In the genomic region with DNA sequence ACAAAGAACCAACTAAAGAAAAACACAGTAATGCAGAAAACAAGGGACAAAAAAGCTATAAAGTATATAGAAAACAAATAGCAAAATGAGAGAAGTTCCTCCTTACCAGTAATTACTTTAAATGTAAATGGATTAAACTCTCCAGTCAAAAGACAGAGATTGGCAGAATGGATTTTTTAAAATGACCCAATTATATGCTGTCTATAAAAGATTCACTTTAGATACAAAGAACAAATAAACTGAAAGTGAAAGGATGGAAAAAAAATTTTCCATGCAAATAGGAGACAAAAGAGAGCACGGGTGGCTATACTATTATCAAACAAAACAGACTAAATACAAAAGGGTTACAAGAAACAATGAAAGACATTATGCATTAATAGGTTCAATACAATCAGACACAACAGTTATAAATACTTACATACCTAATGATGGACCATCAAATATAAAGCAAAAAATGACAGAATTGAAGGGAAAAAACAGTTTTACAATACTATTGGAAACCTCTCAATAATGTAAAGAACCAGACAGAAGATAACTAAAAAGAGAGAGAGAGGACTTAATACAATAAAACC, we compare ENCODE assay signal across 39 cellular contexts.
"Had no signal": no experiment of that assay in that cellular context is flagged by ENCODE, and none has a peak within 500 bp of the region (broad histone marks: within the 10 kb centered on the region; RNA-seq: fewer than 3 reads in every experiment).

No MANE protein-coding gene starts in this region.

- H3K36me3 ChIP-seq: adrenal gland, brain microvascular endothelial cell, breast epithelium, WERI-Rb-1 had no signal

- H3K27ac ChIP-seq: adrenal gland, body of pancreas, brain microvascular endothelial cell, breast epithelium, WERI-Rb-1 had no signal

- FAIRE-seq: astrocyte, TTC549 had no signal

- H3K4me3 ChIP-seq: adrenal gland, body of pancreas, breast epithelium had no signal

- H3K4me3 Mint-ChIP-seq: activated CD4-positive, alpha-beta memory T cell treated with anti-CD3 and anti-CD28 coated beads, Interleukin-2, amount 10 ng/mL, durations not matched to agents 7 days and 5 days; activated CD4-positive, alpha-beta T cell treated with anti-CD3 and anti-CD28 coated beads for 36 hours; activated CD4-positive, alpha-beta T cell treated with anti-CD3 and anti-CD28 coated beads, Interleukin-2, amount 10 ng/mL, durations not matched to agents 7 days and 5 days; activated CD8-positive, alpha-beta memory T cell treated with anti-CD3 and anti-CD28 coated beads, Interleukin-2, amount 10 ng/mL, durations not matched to agents 7 days and 5 days; activated CD8-positive, alpha-beta T cell treated with anti-CD3 and anti-CD28 coated beads, Interleukin-2, amount 10 ng/mL, durations not matched to agents 7 days and 5 days; activated naive CD4-positive, alpha-beta T cell treated with anti-CD3 and anti-CD28 coated beads, Interleukin-2, amount 10 ng/mL, durations not matched to agents 7 days and 5 days; activated naive CD4-positive, alpha-beta T cell treated with anti-CD3 and anti-CD28 coated beads, Interleukin-2, amount 50 U/mL, for 24 hours; activated naive CD8-positive, alpha-beta T cell; activated naive CD8-positive, alpha-beta T cell treated with anti-CD3 and anti-CD28 coated beads, Interleukin-2, amount 10 ng/mL, durations not matched to agents 7 days and 5 days; activated naive CD8-positive, alpha-beta T cell treated with anti-CD3 and anti-CD28 coated beads, Interleukin-2, amount 50 U/mL, for 24 hours; activated T-cell treated with anti-CD3 and anti-CD28 coated beads, Interleukin-2, amount 50 U/mL, for 24 hours; T-helper 1 cell treated with Interleukin-12 subunit alpha and Interleukin-12 subunit beta and Interleukin-4 antibody, amounts not matched to agents 30 μg/mL and 1 μg/mL, for 36 hours; T-helper 2 cell treated with Interferon-gamma antibody and Interleukin-4, amounts not matched to agents 5 μg/mL and 100 μg/mL, for 36 hours; WTC11 had no signal

- H3K27me3 ChIP-seq: adrenal gland, body of pancreas, brain microvascular endothelial cell, breast epithelium had no signal

- DNase-seq: activated CD4-positive, alpha-beta memory T cell treated with anti-CD3 and anti-CD28 coated beads, Interleukin-2, amount 10 ng/mL, durations not matched to agents 7 days and 5 days; activated CD4-positive, alpha-beta T cell treated with anti-CD3 and anti-CD28 coated beads for 1 hour; activated CD4-positive, alpha-beta T cell treated with anti-CD3 and anti-CD28 coated beads for 36 hours; activated CD4-positive, alpha-beta T cell treated with anti-CD3 and anti-CD28 coated beads for 48 hours; activated CD4-positive, alpha-beta T cell treated with anti-CD3 and anti-CD28 coated beads, Interleukin-2, amount 10 ng/mL, durations not matched to agents 7 days and 5 days; activated CD4-positive, alpha-beta T cell treated with anti-CD3 and anti-CD28 coated beads, Interleukin-2, amount 50 U/mL, for 48 hours; activated CD4-positive, CD25-positive, alpha-beta regulatory T cell; activated CD8-positive, alpha-beta memory T cell treated with anti-CD3 and anti-CD28 coated beads for 24 hours; activated CD8-positive, alpha-beta memory T cell treated with anti-CD3 and anti-CD28 coated beads, Interleukin-2, amount 10 ng/mL, durations not matched to agents 7 days and 5 days; activated CD8-positive, alpha-beta memory T cell treated with anti-CD3 and anti-CD28 coated beads, Interleukin-2, amount 50 U/mL, for 48 hours; activated CD8-positive, alpha-beta T cell treated with anti-CD3 and anti-CD28 coated beads, Interleukin-2, amount 10 ng/mL, durations not matched to agents 7 days and 5 days; activated effector memory CD4-positive, alpha-beta T cell treated with Interleukin-2 at 50 U/mL for 16 hours; activated gamma-delta T cell; activated naive CD4-positive, alpha-beta T cell treated with anti-CD3 and anti-CD28 coated beads, Interleukin-2, amount 10 ng/mL, durations not matched to agents 7 days and 5 days; activated naive CD4-positive, alpha-beta T cell treated with Interleukin-2 at 50 U/mL for 16 hours; activated naive CD8-positive, alpha-beta T cell treated with anti-CD3 and anti-CD28 coated beads, Interleukin-2, amount 10 ng/mL, durations not matched to agents 7 days and 5 days; activated naive CD8-positive, alpha-beta T cell treated with anti-CD3 and anti-CD28 coated beads, Interleukin-2, amount 50 U/mL, for 24 hours; activated T-cell treated with anti-CD3 and anti-CD28 coated beads, Interleukin-2, amount 50 U/mL, for 24 hours; activated T-cell treated with anti-CD3 and anti-CD28 coated beads, Interleukin-2, amount 50 U/mL, for 48 hours; adrenal gland; amniotic stem cell; aorta; body of pancreas; brain microvascular endothelial cell; central memory CD4-positive, alpha-beta T cell; T-helper 1 cell; T-helper 2 cell; T-helper 9 cell; WERI-Rb-1 had no signal

- H3K9me3 ChIP-seq: body of pancreas had no signal

- ATAC-seq: activated CD4-positive, alpha-beta T cell treated with anti-CD3 and anti-CD28 coated beads for 36 hours; activated CD4-positive, CD25-positive, alpha-beta regulatory T cell treated with anti-CD3 and anti-CD28 coated beads, Interleukin-2, amount 50 U/mL, for 24 hours; activated CD8-positive, alpha-beta memory T cell treated with anti-CD3 and anti-CD28 coated beads, Interleukin-2, amount 10 ng/mL, durations not matched to agents 7 days and 5 days; activated CD8-positive, alpha-beta T cell treated with anti-CD3 and anti-CD28 coated beads, Interleukin-2, amount 10 ng/mL, durations not matched to agents 7 days and 5 days; activated naive CD8-positive, alpha-beta T cell treated with anti-CD3 and anti-CD28 coated beads, Interleukin-2, amount 50 U/mL, for 24 hours; body of pancreas; WTC11 had no signal

- H3K4me1 Mint-ChIP-seq: activated CD4-positive, alpha-beta memory T cell treated with anti-CD3 and anti-CD28 coated beads, Interleukin-2, amount 10 ng/mL, durations not matched to agents 7 days and 5 days had no signal

- H3K4me1 ChIP-seq: adrenal gland, body of pancreas, breast epithelium had no signal

- H3K27me3 Mint-ChIP-seq: activated CD4-positive, alpha-beta memory T cell treated with anti-CD3 and anti-CD28 coated beads, Interleukin-2, amount 10 ng/mL, durations not matched to agents 7 days and 5 days; activated CD4-positive, alpha-beta T cell treated with anti-CD3 and anti-CD28 coated beads for 36 hours; activated CD4-positive, alpha-beta T cell treated with anti-CD3 and anti-CD28 coated beads, Interleukin-2, amount 10 ng/mL, durations not matched to agents 7 days and 5 days; activated CD8-positive, alpha-beta memory T cell treated with anti-CD3 and anti-CD28 coated beads, Interleukin-2, amount 10 ng/mL, durations not matched to agents 7 days and 5 days; activated naive CD4-positive, alpha-beta T cell treated with anti-CD3 and anti-CD28 coated beads, Interleukin-2, amount 10 ng/mL, durations not matched to agents 7 days and 5 days; activated naive CD4-positive, alpha-beta T cell treated with anti-CD3 and anti-CD28 coated beads, Interleukin-2, amount 50 U/mL, for 24 hours; activated naive CD8-positive, alpha-beta T cell; activated naive CD8-positive, alpha-beta T cell treated with anti-CD3 and anti-CD28 coated beads, Interleukin-2, amount 10 ng/mL, durations not matched to agents 7 days and 5 days; activated naive CD8-positive, alpha-beta T cell treated with anti-CD3 and anti-CD28 coated beads, Interleukin-2, amount 50 U/mL, for 24 hours; activated T-cell treated with anti-CD3 and anti-CD28 coated beads, Interleukin-2, amount 50 U/mL, for 24 hours had no signal

- H3K27ac Mint-ChIP-seq: activated CD4-positive, alpha-beta memory T cell treated with anti-CD3 and anti-CD28 coated beads, Interleukin-2, amount 10 ng/mL, durations not matched to agents 7 days and 5 days; activated CD4-positive, alpha-beta T cell treated with anti-CD3 and anti-CD28 coated beads for 36 hours; activated CD4-positive, alpha-beta T cell treated with anti-CD3 and anti-CD28 coated beads, Interleukin-2, amount 10 ng/mL, durations not matched to agents 7 days and 5 days; activated CD8-positive, alpha-beta memory T cell treated with anti-CD3 and anti-CD28 coated beads, Interleukin-2, amount 10 ng/mL, durations not matched to agents 7 days and 5 days; activated CD8-positive, alpha-beta T cell treated with anti-CD3 and anti-CD28 coated beads, Interleukin-2, amount 10 ng/mL, durations not matched to agents 7 days and 5 days; activated naive CD4-positive, alpha-beta T cell treated with anti-CD3 and anti-CD28 coated beads, Interleukin-2, amount 10 ng/mL, durations not matched to agents 7 days and 5 days; activated naive CD4-positive, alpha-beta T cell treated with anti-CD3 and anti-CD28 coated beads, Interleukin-2, amount 50 U/mL, for 24 hours; activated naive CD8-positive, alpha-beta T cell; activated naive CD8-positive, alpha-beta T cell treated with anti-CD3 and anti-CD28 coated beads, Interleukin-2, amount 10 ng/mL, durations not matched to agents 7 days and 5 days; activated naive CD8-positive, alpha-beta T cell treated with anti-CD3 and anti-CD28 coated beads, Interleukin-2, amount 50 U/mL, for 24 hours; activated T-cell treated with anti-CD3 and anti-CD28 coated beads, Interleukin-2, amount 50 U/mL, for 24 hours; activated T-helper 2 cell treated with anti-CD3 and anti-CD28 coated beads, Interferon-gamma antibody, Interleukin-2, Interleukin-4, amounts not matched to agents 10 μg/mL and 5 μg/mL and 100 μg/mL, durations not matched to agents 14 hours and 24 hours and 36 hours; T-helper 1 cell treated with Interleukin-12 subunit alpha and Interleukin-12 subunit beta and Interleukin-4 antibody, amounts not matched to agents 30 μg/mL and 1 μg/mL, for 36 hours; T-helper 2 cell treated with Interferon-gamma antibody and Interleukin-4, amounts not matched to agents 5 μg/mL and 100 μg/mL, for 36 hours; WTC11 had no signal
